ENCODE assay signal across 9 cellular contexts in genomic region chr6:35484921-35485392, GRCh38. TPM values are rescaled to one million over a fixed set of nuclear protein-coding genes. Genes with fewer than 3 reads are reported as not detected.
A peak's percentile ranks its signal among the peaks of the same experiment; 100 is the strongest.
DNase-seq lines count a peak whose midpoint lies in the region; ATAC-seq and TF ChIP-seq lines count a peak whose summit lies in the region.
"Had no signal": no experiment of that assay in that cellular context is flagged by ENCODE, and none has a peak within 500 bp of the region (broad histone marks: within the 10 kb centered on the region; RNA-seq: fewer than 3 reads in every experiment).

No MANE protein-coding gene starts in this region.

- H3K36me3 ChIP-seq in breast epithelium (no peaks in the 10 kb centered on the region), right lobe of liver (no peaks in the 10 kb centered on the region), tibial nerve (peaks cover 0 to 23% (median 0%) of the 10 kb centered on the region in 3 donors)

- H3K27me3 ChIP-seq in breast epithelium (no peaks in the 10 kb centered on the region), right lobe of liver (no peaks in the 10 kb centered on the region), tibial nerve (no peaks in the 10 kb centered on the region)

- no peak for TF ChIP-seq CTCF in breast epithelium (IDR thresholded peaks at IDR 0.05)
- no peak for TF ChIP-seq CTCF in right lobe of liver (IDR thresholded peaks at IDR 0.05)
- TF ChIP-seq CTCF in tibial nerve (IDR thresholded peaks at IDR 0.05), result no peak

- H3K4me1 ChIP-seq in breast epithelium (peaks cover 16 to 19% of the 10 kb centered on the region in 2 donors), right lobe of liver (peaks cover 0 to 9% (median 0%) of the 10 kb centered on the region in 4 donors), tibial nerve (peaks cover 0 to 44% (median 16%) of the 10 kb centered on the region in 4 donors)

- TF ChIP-seq POLR2A in breast epithelium (IDR thresholded peaks at IDR 0.05) (no peak), right lobe of liver (IDR thresholded peaks at IDR 0.05) (no peak), tibial nerve (IDR thresholded peaks at IDR 0.05) (no peak)

- H3K4me3 ChIP-seq in breast epithelium (peak overlapping the region in 1 of 3 donors; percentile 63), right lobe of liver (no peak overlapping the region), tibial nerve (no peak overlapping the region)

- peak; percentile 42 for DNase-seq in HT-29 (ENCODE audit: low spot score)
- DNase-seq in breast epithelium (ENCODE audit: low spot score in 2 of 2), result no peak
- no peak for DNase-seq in right lobe of liver
- no peak for DNase-seq in tibial nerve (ENCODE audit: low spot score in 2 of 2)
- DNase-seq in stimulated activated CD8-positive, alpha-beta memory T cell treated with anti-CD3 and anti-CD28 coated beads, Interleukin-4, amount 100 ng/mL, for 48 hours, result no peak
- DNase-seq: NCI-H526 treated with DMSO at 0.1 percent for 48 hours had no signal

- no CpG with 5 or more reads among the region's 7 CpGs for WGBS in right lobe of liver (ENCODE audit: insufficient coverage, low coverage, low lambda C conversion rate, missing lambda C conversion rate)
- WGBS in tibial nerve, 2 donors, result 73 to 88% methylated on average over 6 to 7 of the region's 7 CpGs

- peak in 3 of 4 donors; percentile 7 to 41 (median 12) for ATAC-seq in right lobe of liver
- no peak for ATAC-seq in GM18861 (IDR thresholded peaks at IDR 0.05; ENCODE audit: unreplicated experiment)
- no peak for ATAC-seq in HG03432 (IDR thresholded peaks at IDR 0.05; ENCODE audit: unreplicated experiment)
- ATAC-seq in HG02623 (IDR thresholded peaks at IDR 0.05; ENCODE audit: unreplicated experiment), result no peak

- H3K9me3 ChIP-seq in breast epithelium, result no peaks in the 10 kb centered on the region
- H3K9me3 ChIP-seq in right lobe of liver, result no peaks in the 10 kb centered on the region
- H3K9me3 ChIP-seq in tibial nerve, result no peaks in the 10 kb centered on the region

- H3K27ac ChIP-seq in breast epithelium, result peak overlapping the region; percentile 97 to 98
- no peak overlapping the region for H3K27ac ChIP-seq in right lobe of liver
- H3K27ac ChIP-seq in tibial nerve, result peak overlapping the region; percentile 31 to 74 (median 54)

- no peak for TF ChIP-seq EP300 in tibial nerve (IDR thresholded peaks at IDR 0.05)

- intact Hi-C loops in breast epithelium (cut with DNase I; ENCODE audit: low total_unique reads), result no loop called here
- intact Hi-C loops in right lobe of liver (cut with DNase I), result no loop called here

RNA-seq across cellular contexts. Expression of gene TEAD3, which starts 11.9 kb away (rescaled TPM):
- 25.7 and 27.4 TPM in 2 replicates for total RNA-seq in HT-29 (2014; rRNA removed; shearing (Covaris generic))
- total RNA-seq in breast epithelium (10 to 100 TPM in 2 of 3 donors, 1 to 10 TPM in 1; 5.6 to 28.2 (median 26.2) TPM), right lobe of liver (1 to 10 TPM; 5.2 to 8.5 (median 6.9) TPM), tibial nerve (10 to 100 TPM in 3 of 4 donors, 1 to 10 TPM in 1; 9.8 to 20.1 (median 13.6) TPM)

RNA-seq across cellular contexts. Expression of gene RPL10A, which starts 16.8 kb away (rescaled TPM):
- 1,706 and 1,805 TPM in 2 replicates for total RNA-seq in HT-29 (2014; rRNA removed; shearing (Covaris generic))
- total RNA-seq in breast epithelium (1,000 to 10,000 TPM; 1,177 to 2,549 (median 2,082) TPM), right lobe of liver (100 to 1,000 TPM; 366 to 446 (median 412) TPM), tibial nerve (1,000 to 10,000 TPM in 3 of 4 donors, 100 to 1,000 TPM in 1; 952 to 1,436 (median 1,121) TPM)

RNA-seq across cellular contexts. Expression of gene TULP1, which starts 27.7 kb away (rescaled TPM):
- 0.48 TPM in 1 of 2 replicates, not detected in the other for total RNA-seq in HT-29 (2014; rRNA removed; shearing (Covaris generic))
- not detected for total RNA-seq in breast epithelium
- not detected for total RNA-seq in right lobe of liver
- under 1 TPM in 1 of 4 donors, not detected in 3; 0.60 TPM for total RNA-seq in tibial nerve

RNA-seq across cellular contexts. Expression of gene FANCE, which starts 32.8 kb away (rescaled TPM):
- 7.4 and 8.6 TPM in 2 replicates for total RNA-seq in HT-29 (2014; rRNA removed; shearing (Covaris generic))
- total RNA-seq in breast epithelium (10 to 100 TPM in 2 of 3 donors, 1 to 10 TPM in 1; 9.7 to 12.6 (median 10.8) TPM), right lobe of liver (1 to 10 TPM in 3 of 6 experiments, under 1 TPM in 3; 0.44 to 1.7 (median 0.95) TPM), tibial nerve (1 to 10 TPM; 8.1 to 9.6 (median 8.4) TPM)

Comparison
In these comparisons a context has a peak if more than half of its experiments do, and no peak if none do; other contexts are left out.
1. H3K27ac ChIP-seq: peak in breast epithelium (2 of 2) and tibial nerve (4 of 4); none in right lobe of liver (0 of 3).
2. ATAC-seq: peak in right lobe of liver (3 of 4); none in GM18861 (single experiment), HG03432 (single experiment) and HG02623 (single experiment).